In genomic region chr3:57998366-57999283, GRCh38 we compare ENCODE assay signal across 8 cellular contexts. TPM values are rescaled to one million over a fixed set of nuclear protein-coding genes. Genes with fewer than 3 reads are reported as not detected.
A peak's percentile ranks its signal among the peaks of the same experiment; 100 is the strongest.
DNase-seq lines count a peak whose midpoint lies in the region; ATAC-seq lines count a peak whose summit lies in the region.

No MANE protein-coding gene starts in this region.

- H3K4me1 ChIP-seq in duodenal mucosa (ENCODE audit: control insufficient read depth in 1 of 2, insufficient read depth in 2 of 2, low read length in 2 of 2) (peaks cover 17 to 18% of the 10 kb centered on the region in 2 donors), trophoblast cell (ENCODE audit: control insufficient read depth in 1 of 2, insufficient read depth in 2 of 2, low read length in 2 of 2) (peaks cover 12 to 22% of the 10 kb centered on the region in 2 experiments)

- DNase-seq in T-helper 1 cell, result no peak
- peak; percentile 47 for DNase-seq in NOMO-1 treated with DMSO at 0.1 percent for 48 hours (lab: John Stamatoyannopoulos, UW; ENCODE audit: unreplicated experiment)
- DNase-seq in trophoblast cell, result peak in 1 of 2 donors; percentile 91
- no peak for DNase-seq in pons (ENCODE audit: low spot score)
- DNase-seq in DMS53 treated with DMSO at 0.1 percent for 48 hours (lab: John Stamatoyannopoulos, UW; ENCODE audit: unreplicated experiment), result no peak

- H3K36me3 Mint-ChIP-seq in T-helper 1 cell treated with Interleukin-12 subunit alpha and Interleukin-12 subunit beta and Interleukin-4 antibody, amounts not matched to agents 30 μg/mL and 1 μg/mL, for 36 hours (ENCODE audit: low read depth), result no peaks in the 10 kb centered on the region

- H2AFZ ChIP-seq in trophoblast cell (ENCODE audit: insufficient read depth, low read length, poor library complexity), result peak overlapping the region; percentile 75

- H3K23ac ChIP-seq in trophoblast cell (ENCODE audit: low read length), result no peak overlapping the region

- H3K9me3 ChIP-seq in duodenal mucosa (ENCODE audit: control insufficient read depth in 1 of 2, low read length in 2 of 2), result no peaks in the 10 kb centered on the region
- H3K9me3 ChIP-seq in trophoblast cell (ENCODE audit: insufficient read depth, low read depth, low read length), result no peaks in the 10 kb centered on the region

- H4K8ac ChIP-seq in trophoblast cell (ENCODE audit: low read depth, low read length), result peak overlapping the region; percentile 96

- WGBS in trophoblast cell (ENCODE audit: extremely low coverage, insufficient coverage, insufficient read length), result no CpG with 5 or more reads among the region's 10 CpGs

- H3K4me3 ChIP-seq in duodenal mucosa (ENCODE audit: low read depth in 1 of 2, low read length in 2 of 2) (peak overlapping the region in 1 of 2 donors; percentile 25), trophoblast cell (ENCODE audit: low read depth, low read length) (no peak overlapping the region)

- H3K14ac ChIP-seq in trophoblast cell (ENCODE audit: low read length), result peak overlapping the region; percentile 100

- peak overlapping the region; percentile 49 for H3K4me3 Mint-ChIP-seq in T-helper 1 cell treated with Interleukin-12 subunit alpha and Interleukin-12 subunit beta and Interleukin-4 antibody, amounts not matched to agents 30 μg/mL and 1 μg/mL, for 36 hours

- peak overlapping the region; percentile 85 for H2AK5ac ChIP-seq in trophoblast cell (ENCODE audit: low read length)

- H4K91ac ChIP-seq in trophoblast cell (ENCODE audit: low read depth, low read length), result peak overlapping the region; percentile 100

- H3K27ac ChIP-seq in duodenal mucosa (ENCODE audit: low read depth, low read length) (no peak overlapping the region), trophoblast cell (ENCODE audit: low read depth, low read length) (peak overlapping the region; percentile 99)

- no peak for ATAC-seq in HG03097 (IDR thresholded peaks at IDR 0.05; ENCODE audit: low FRiP score, unreplicated experiment)

- H3K27me3 Mint-ChIP-seq in T-helper 1 cell treated with Interleukin-12 subunit alpha and Interleukin-12 subunit beta and Interleukin-4 antibody, amounts not matched to agents 30 μg/mL and 1 μg/mL, for 36 hours (ENCODE audit: low read depth), result no peaks in the 10 kb centered on the region

- no peaks in the 10 kb centered on the region for H3K36me3 ChIP-seq in duodenal mucosa (ENCODE audit: control insufficient read depth in 1 of 2, insufficient read depth in 2 of 2, low read length in 2 of 2)
- no peaks in the 10 kb centered on the region for H3K36me3 ChIP-seq in trophoblast cell (ENCODE audit: control insufficient read depth in 1 of 2, insufficient read depth in 2 of 2, low read length in 2 of 2)

- H3K9me3 Mint-ChIP-seq in T-helper 1 cell treated with Interleukin-12 subunit alpha and Interleukin-12 subunit beta and Interleukin-4 antibody, amounts not matched to agents 30 μg/mL and 1 μg/mL, for 36 hours, result no peaks in the 10 kb centered on the region

- peak overlapping the region; percentile 99 for H3K18ac ChIP-seq in trophoblast cell (ENCODE audit: low read length)

- peak overlapping the region; percentile 34 for H3K4me2 ChIP-seq in trophoblast cell (ENCODE audit: low read length)

- peak overlapping the region; percentile 99 for H2BK5ac ChIP-seq in trophoblast cell (ENCODE audit: low read depth, low read length, poor library complexity)

- H4K12ac ChIP-seq in trophoblast cell (ENCODE audit: low read depth, low read length), result peak overlapping the region; percentile 76

- H3K9ac ChIP-seq in duodenal mucosa (ENCODE audit: low read depth in 1 of 2, low read length in 2 of 2), result peak overlapping the region; percentile 27 to 52
- H3K9ac ChIP-seq in trophoblast cell (ENCODE audit: low read length), result peak overlapping the region; percentile 41

- H3K4ac ChIP-seq in trophoblast cell (ENCODE audit: low read depth, low read length), result peak overlapping the region; percentile 98

- H2BK120ac ChIP-seq in trophoblast cell (ENCODE audit: insufficient read depth, low read length, poor library complexity), result peak overlapping the region; percentile 100

- peak overlapping the region; percentile 77 for H3K27ac Mint-ChIP-seq in T-helper 1 cell treated with Interleukin-12 subunit alpha and Interleukin-12 subunit beta and Interleukin-4 antibody, amounts not matched to agents 30 μg/mL and 1 μg/mL, for 36 hours

- H3K27me3 ChIP-seq in duodenal mucosa (ENCODE audit: control insufficient read depth in 1 of 2, insufficient read depth in 2 of 2, low read length in 2 of 2) (no peaks in the 10 kb centered on the region), trophoblast cell (ENCODE audit: insufficient read depth, low read length) (no peaks in the 10 kb centered on the region)

- H3K79me2 ChIP-seq in trophoblast cell (ENCODE audit: control insufficient read depth, insufficient read depth, low read length, poor library complexity), result peaks cover 4% of the 10 kb centered on the region

- H3K4me1 Mint-ChIP-seq in T-helper 1 cell treated with Interleukin-12 subunit alpha and Interleukin-12 subunit beta and Interleukin-4 antibody, amounts not matched to agents 30 μg/mL and 1 μg/mL, for 36 hours (ENCODE audit: low read depth), result peaks cover 20% of the 10 kb centered on the region

- H2BK12ac ChIP-seq in trophoblast cell (ENCODE audit: low read length), result peak overlapping the region; percentile 100

- peaks cover 15% of the 10 kb centered on the region for H3K79me1 ChIP-seq in trophoblast cell (ENCODE audit: low read length)

RNA-seq across cellular contexts. Expression of gene FLNB, which starts 9.6 kb away (rescaled TPM):
- polyA plus RNA-seq in trophoblast cell (2013), result 139 and 141 TPM in 2 replicates
